8 cellular contexts compared by ENCODE assay signal in genomic region chr12:153080-153746, GRCh38.
DNase-seq lines count a peak whose midpoint lies in the region; ATAC-seq and TF ChIP-seq lines count a peak whose summit lies in the region.

No MANE protein-coding gene starts in this region.

- H3K36me3 ChIP-seq in OCI-LY3 (replicated peaks; ENCODE audit: low read depth, low read length) (no peaks in the 10 kb centered on the region), gastroesophageal sphincter (no peaks in the 10 kb centered on the region)

- H3K27ac ChIP-seq in OCI-LY3 (ENCODE audit: low read length) = no peak overlapping the region
- H3K27ac ChIP-seq in gastroesophageal sphincter = no peak overlapping the region

- WGBS in gastroesophageal sphincter (ENCODE audit: low coverage in 1 of 2), 2 donors = 12 to 35% methylated on average over 4 to 10 of the region's 11 CpGs

- H3K27ac Mint-ChIP-seq in activated T-cell treated with anti-CD3 and anti-CD28 coated beads, Interleukin-2, amount 50 U/mL, for 24 hours = no peak overlapping the region

- H3K9me3 ChIP-seq in OCI-LY3 (ENCODE audit: insufficient read depth, low read length) (no peaks in the 10 kb centered on the region), gastroesophageal sphincter (no peaks in the 10 kb centered on the region)

- no peak for TF ChIP-seq EP300 in gastroesophageal sphincter (IDR thresholded peaks at IDR 0.05)

- intact Hi-C loops in posterior cingulate gyrus (cut with DNase I) = no loop called here

- no peak overlapping the region for H3K9ac ChIP-seq in OCI-LY3 (ENCODE audit: low read length)

- H3K4me3 Mint-ChIP-seq in activated T-cell treated with anti-CD3 and anti-CD28 coated beads, Interleukin-2, amount 50 U/mL, for 24 hours = no peak overlapping the region

- no peak overlapping the region for H3K4me3 ChIP-seq in OCI-LY3 (ENCODE audit: low read length)
- H3K4me3 ChIP-seq in gastroesophageal sphincter = no peak overlapping the region

- TF ChIP-seq CTCF in GM12872 (IDR thresholded peaks at IDR 0.05; ENCODE audit: insufficient read depth, low read depth, low read length) (peak; percentile 93), OCI-LY3 (IDR thresholded peaks at IDR 0.05; ENCODE audit: low read depth, low read length) (peak; percentile 97), gastroesophageal sphincter (IDR thresholded peaks at IDR 0.05) (peak in 3 of 4 experiments; percentile 3 to 43 (median 22))

- H3K4me1 ChIP-seq in OCI-LY3 (ENCODE audit: low read length) (peaks cover 7% of the 10 kb centered on the region), gastroesophageal sphincter (no peaks in the 10 kb centered on the region)

- no peaks in the 10 kb centered on the region for H3K79me2 ChIP-seq in OCI-LY3 (ENCODE audit: low read length)

- TF ChIP-seq POLR2A in gastroesophageal sphincter (IDR thresholded peaks at IDR 0.05) = no peak

- DNase-seq in HuH-7 (ENCODE audit: low spot score) (peak; percentile 96), posterior cingulate gyrus (peak in 7 of 10 donors; percentile 41 to 94 (median 56))
- peak; percentile 70 for DNase-seq in activated T-cell treated with anti-CD3 and anti-CD28 coated beads, Interleukin-2, amount 50 U/mL, for 24 hours
- no peak for DNase-seq in effector CD4-positive, alpha-beta T cell

- peaks cover 3% of the 10 kb centered on the region for H3K4me1 Mint-ChIP-seq in activated T-cell treated with anti-CD3 and anti-CD28 coated beads, Interleukin-2, amount 50 U/mL, for 24 hours (ENCODE audit: low read depth)

- no peaks in the 10 kb centered on the region for H3K9me3 Mint-ChIP-seq in activated T-cell treated with anti-CD3 and anti-CD28 coated beads, Interleukin-2, amount 50 U/mL, for 24 hours

- H3K36me3 Mint-ChIP-seq in activated T-cell treated with anti-CD3 and anti-CD28 coated beads, Interleukin-2, amount 50 U/mL, for 24 hours (ENCODE audit: low read depth) = no peaks in the 10 kb centered on the region

- ATAC-seq in gastroesophageal sphincter = peak; percentile 51
- ATAC-seq in HG02588 (IDR thresholded peaks at IDR 0.05; ENCODE audit: unreplicated experiment) = no peak

- H2AFZ ChIP-seq in OCI-LY3 (ENCODE audit: low read depth, low read length) = peak overlapping the region; percentile 86

- peak overlapping the region; percentile 48 for H3K4me2 ChIP-seq in OCI-LY3 (ENCODE audit: low read length)

- no peaks in the 10 kb centered on the region for H4K20me1 ChIP-seq in OCI-LY3 (ENCODE audit: insufficient read depth, low read length)

- H3K27me3 ChIP-seq in OCI-LY3 (ENCODE audit: low read depth, low read length) = no peaks in the 10 kb centered on the region
- H3K27me3 ChIP-seq in gastroesophageal sphincter = peaks cover 59% of the 10 kb centered on the region

- peaks cover 3% of the 10 kb centered on the region for H3K27me3 Mint-ChIP-seq in activated T-cell treated with anti-CD3 and anti-CD28 coated beads, Interleukin-2, amount 50 U/mL, for 24 hours

Comparison
In these comparisons a context has a peak if more than half of its experiments do, and no peak if none do; other contexts are left out.
1. CTCF ChIP-seq: peak in every context shown above with its lines; median percentile 97 in OCI-LY3; 93 in GM12872; 22 in gastroesophageal sphincter.